ENCODE assay signal across 15 cellular contexts in genomic region chr2:108626993-108627392, GRCh38.
"Had no signal": no experiment of that assay in that cellular context is flagged by ENCODE, and none has a peak within 500 bp of the region (broad histone marks: within the 10 kb centered on the region; RNA-seq: fewer than 3 reads in every experiment).

No MANE protein-coding gene starts in this region.

- ATAC-seq: activated CD8-positive, alpha-beta memory T cell treated with anti-CD3 and anti-CD28 coated beads, Interleukin-2, amount 10 ng/mL, durations not matched to agents 7 days and 5 days; T-cell had no signal

- H3K4me3 ChIP-seq: ascending aorta, cardiac muscle cell, hepatocyte, sigmoid colon, thoracic aorta, uterus had no signal

- DNase-seq: activated CD4-positive, alpha-beta T cell treated with anti-CD3 and anti-CD28 coated beads, Interleukin-2, amount 10 ng/mL, durations not matched to agents 7 days and 5 days; activated CD8-positive, alpha-beta memory T cell treated with anti-CD3 and anti-CD28 coated beads, Interleukin-2, amount 10 ng/mL, durations not matched to agents 7 days and 5 days; activated naive CD4-positive, alpha-beta T cell; kidney; sigmoid colon; stimulated activated CD4-positive, alpha-beta T cell treated with anti-CD3 and anti-CD28 coated beads, Interleukin-2, amount 100 ng/mL, for 24 hours; T-cell; uterus; WERI-Rb-1 had no signal

- H3K27ac ChIP-seq: ascending aorta, cardiac muscle cell, hepatocyte, sigmoid colon, thoracic aorta, uterus, WERI-Rb-1 had no signal

- H3K4me3 Mint-ChIP-seq: activated CD4-positive, alpha-beta T cell treated with anti-CD3 and anti-CD28 coated beads, Interleukin-2, amount 10 ng/mL, durations not matched to agents 7 days and 5 days; activated CD8-positive, alpha-beta memory T cell treated with anti-CD3 and anti-CD28 coated beads, Interleukin-2, amount 10 ng/mL, durations not matched to agents 7 days and 5 days; neural crest cell; stimulated activated naive CD8-positive, alpha-beta T cell treated with anti-CD3 and anti-CD28 coated beads, Interleukin-15, Interleukin-2, amounts not matched to agents 100 ng/mL and 50 ng/mL, for 24 hours had no signal

- H3K27me3 Mint-ChIP-seq: activated CD4-positive, alpha-beta T cell treated with anti-CD3 and anti-CD28 coated beads, Interleukin-2, amount 10 ng/mL, durations not matched to agents 7 days and 5 days; activated CD8-positive, alpha-beta memory T cell treated with anti-CD3 and anti-CD28 coated beads, Interleukin-2, amount 10 ng/mL, durations not matched to agents 7 days and 5 days; stimulated activated naive CD8-positive, alpha-beta T cell treated with anti-CD3 and anti-CD28 coated beads, Interleukin-15, Interleukin-2, amounts not matched to agents 100 ng/mL and 50 ng/mL, for 24 hours; T-cell had no signal

- H3K27me3 ChIP-seq: ascending aorta, cardiac muscle cell, hepatocyte, sigmoid colon, uterus had no signal

- H3K9me3 ChIP-seq: ascending aorta, sigmoid colon, thoracic aorta, uterus had no signal

- H3K27ac Mint-ChIP-seq: activated CD4-positive, alpha-beta T cell treated with anti-CD3 and anti-CD28 coated beads, Interleukin-2, amount 10 ng/mL, durations not matched to agents 7 days and 5 days; stimulated activated naive CD8-positive, alpha-beta T cell treated with anti-CD3 and anti-CD28 coated beads, Interleukin-15, Interleukin-2, amounts not matched to agents 100 ng/mL and 50 ng/mL, for 24 hours had no signal

- H3K9me3 Mint-ChIP-seq: activated CD4-positive, alpha-beta T cell treated with anti-CD3 and anti-CD28 coated beads, Interleukin-2, amount 10 ng/mL, durations not matched to agents 7 days and 5 days; neural crest cell; stimulated activated naive CD8-positive, alpha-beta T cell treated with anti-CD3 and anti-CD28 coated beads, Interleukin-15, Interleukin-2, amounts not matched to agents 100 ng/mL and 50 ng/mL, for 24 hours; T-cell had no signal
